ENCODE assay signal across 22 cellular contexts in the genomic region with DNA sequence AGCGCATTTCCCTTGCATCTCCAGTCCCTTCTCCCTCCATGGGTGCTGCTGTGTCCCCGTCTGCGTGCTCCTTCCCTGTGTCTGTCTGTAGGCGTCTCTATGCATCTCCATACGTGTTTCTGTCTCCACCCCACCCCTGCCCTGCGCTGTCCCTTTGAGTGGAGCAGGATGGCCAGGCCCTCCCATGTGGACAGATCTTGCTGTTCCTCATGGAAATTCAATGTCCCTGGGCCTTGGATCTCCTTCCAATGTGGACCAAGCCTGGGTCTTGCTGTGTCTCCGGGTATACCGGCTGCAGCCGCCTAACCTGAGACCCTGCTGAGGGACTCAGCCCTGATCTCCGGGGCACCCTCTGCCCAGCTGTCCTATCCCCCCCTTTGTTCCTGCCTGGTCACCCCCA.
DNase-seq lines count a peak whose midpoint lies in the region; ATAC-seq, FAIRE-seq and TF ChIP-seq lines count a peak whose summit lies in the region.
"Had no signal": no experiment of that assay in that cellular context is flagged by ENCODE, and none has a peak within 500 bp of the region (broad histone marks: within the 10 kb centered on the region; RNA-seq: fewer than 3 reads in every experiment).

No MANE protein-coding gene starts in this region.

- no peak overlapping the region for H2BK5ac ChIP-seq in H1 (ENCODE audit: low read depth, low read length)

- no peak overlapping the region for H4K8ac ChIP-seq in H1 (ENCODE audit: extremely low read depth, insufficient read depth, low read length)

- H3K23me2 ChIP-seq in H1 (ENCODE audit: low read depth, low read length): peaks cover 6% of the 10 kb centered on the region; the same call in 1 of the 2 replicates

- H2BK120ac ChIP-seq in H1 (replicated peaks; ENCODE audit: low read depth, low read length): no peak overlapping the region

- no peak overlapping the region for H3K9ac ChIP-seq in H1 (replicated peaks in 1 of 4; ENCODE audit: extremely low read depth in 1 of 4, low read depth in 3 of 4, low read length in 3 of 4)
- H3K9ac ChIP-seq in smooth muscle cell (ENCODE audit: low read depth): no peak overlapping the region

- POLR2A ChIA-PET in CD8-positive, alpha-beta T cell (lab: Charles Lee): no interaction called here
- POLR2A ChIA-PET in H1 (lab: Charles Lee; ENCODE audit: partially characterized antibody): no interaction called here

- DNase-seq in CD8-positive, alpha-beta T cell: no peak
- DNase-seq in H1 (ENCODE audit: low read depth in 1 of 2, low spot score in 2 of 2) (no peak), lower lobe of right lung (peak; percentile 24), osteoblast (ENCODE audit: insufficient read length, low spot score, missing footprints) (peak; percentile 82), GM13976 (ENCODE audit: low spot score) (no peak), HuH-7 (ENCODE audit: low spot score) (no peak), smooth muscle cell (lab: John Stamatoyannopoulos, UW; ENCODE audit: unreplicated experiment) (no peak)
- DNase-seq in stimulated activated naive CD8-positive, alpha-beta T cell treated with anti-CD3 and anti-CD28 coated beads, Interleukin-15, Interleukin-2, amounts not matched to agents 100 U/mL and 50 U/mL, for 24 hours: no peak
- DNase-seq: 8988T; C1 segment of cervical spinal cord; Caco-2; CD4-positive, alpha-beta memory T cell; DMS153; DND-41; HFFc6 had no signal

- H4K20me1 ChIP-seq in H1 (replicated peaks in 1 of 2; ENCODE audit: control insufficient read depth in 1 of 2, insufficient read depth in 2 of 2, low read length in 2 of 2) (peaks cover 0 to 4% of the 10 kb centered on the region in 2 experiments), osteoblast (ENCODE audit: insufficient read depth, low read length) (no peaks in the 10 kb centered on the region), smooth muscle cell (ENCODE audit: low read depth) (no peaks in the 10 kb centered on the region)

- no peak for TF ChIP-seq RAD21 in H1 (IDR thresholded peaks at IDR 0.05 in 1 of 2, conservative IDR thresholded peaks at IDR 0.05 in 1 of 2; ENCODE audit: low read depth in 2 of 2, low read length in 2 of 2)

- no peak overlapping the region for H4K5ac ChIP-seq in H1 (ENCODE audit: insufficient read length, low read depth, low read length)

- no peaks in the 10 kb centered on the region for H3K9me3 ChIP-seq in CD8-positive, alpha-beta T cell (ENCODE audit: low read length)
- H3K9me3 ChIP-seq in H1 (ENCODE audit: insufficient read depth in 2 of 2, low read depth in 1 of 2, low read length in 1 of 2): no peaks in the 10 kb centered on the region
- H3K9me3 ChIP-seq in lower lobe of right lung: no peaks in the 10 kb centered on the region
- H3K9me3 ChIP-seq in osteoblast (ENCODE audit: low read depth, low read length): no peaks in the 10 kb centered on the region
- H3K9me3 ChIP-seq in smooth muscle cell (replicated peaks; ENCODE audit: low read depth): no peaks in the 10 kb centered on the region
- H3K9me3 ChIP-seq: Caco-2, HAP-1 had no signal

- peak overlapping the region; percentile 43 for H3K27ac Mint-ChIP-seq in CD8-positive, alpha-beta T cell
- H3K27ac Mint-ChIP-seq: CD4-positive, alpha-beta memory T cell; GM23338; HFFc6 had no signal

- 0 out of 2 replicates have a peak overlapping the region, but pooled peaks have one; percentile 1 for H2BK20ac ChIP-seq in H1 (ENCODE audit: low read length)

- ATAC-seq in CD8-positive, alpha-beta T cell: no peak
- no peak for ATAC-seq in lower lobe of right lung
- no peak for ATAC-seq in stimulated activated naive CD8-positive, alpha-beta T cell treated with anti-CD3 and anti-CD28 coated beads, Interleukin-15, Interleukin-2, amounts not matched to agents 100 U/mL and 50 U/mL, for 24 hours
- ATAC-seq: A549, GM23338 had no signal

- no peaks in the 10 kb centered on the region for H3K79me1 ChIP-seq in H1 (ENCODE audit: low read depth, low read length)

- no peak overlapping the region for H3K4me2 ChIP-seq in H1 (ENCODE audit: insufficient read depth in 1 of 2, low read depth in 2 of 2, low read length in 2 of 2)
- no peak overlapping the region for H3K4me2 ChIP-seq in osteoblast (ENCODE audit: insufficient read depth, low read length)
- H3K4me2 ChIP-seq in smooth muscle cell: no peak overlapping the region
- H3K4me2 ChIP-seq: A549, GM23338 had no signal

- TF ChIP-seq POLR2A in H1 (IDR thresholded peaks at IDR 0.05; ENCODE audit: control extremely low read depth in 1 of 2, low read depth in 2 of 2, low read length in 2 of 2): no peak

- H3K4me3 Mint-ChIP-seq in CD8-positive, alpha-beta T cell: no peak overlapping the region
- H3K4me3 Mint-ChIP-seq: CD4-positive, alpha-beta memory T cell; GM23338; HFFc6 had no signal

- H3K79me2 ChIP-seq in H1 (ENCODE audit: control insufficient read depth in 1 of 2, insufficient read depth in 2 of 2, low read length in 2 of 2) (no peaks in the 10 kb centered on the region), osteoblast (ENCODE audit: insufficient read depth, low read length) (no peaks in the 10 kb centered on the region), smooth muscle cell (ENCODE audit: low read depth) (no peaks in the 10 kb centered on the region)

- in situ Hi-C loops in GM13976 (cut with MboI; ENCODE audit: low sequenced_read_pairs, unreplicated experiment): loop anchor here (25.0 kb wide), 1 partner anchor 394 kb away; no protein-coding TSS in a partner anchor

- no peak overlapping the region for H3K23ac ChIP-seq in H1 (ENCODE audit: insufficient read length)

- peaks cover 6% of the 10 kb centered on the region for H3K4me1 ChIP-seq in CD8-positive, alpha-beta T cell (ENCODE audit: insufficient read depth, low read length)
- H3K4me1 ChIP-seq in H1 (replicated peaks in 1 of 4; ENCODE audit: control insufficient read depth in 3 of 4, insufficient read depth in 4 of 4, low read length in 3 of 4) (peaks cover 0 to 6% (median 4%) of the 10 kb centered on the region in 4 experiments; a peak in 4 of 7 replicates), lower lobe of right lung (peaks cover 4% of the 10 kb centered on the region), osteoblast (ENCODE audit: insufficient read depth, low read length) (no peaks in the 10 kb centered on the region), smooth muscle cell (ENCODE audit: low read depth) (peaks cover 9% of the 10 kb centered on the region)
- H3K4me1 ChIP-seq: A549 had no signal

- intact Hi-C loops in CD8-positive, alpha-beta T cell (cut with DNase I, micrococcal nuclease): loop anchor here (2.0 to 10.0 kb wide), 2 partner anchors 401 to 1117 kb away; no protein-coding TSS in a partner anchor
- intact Hi-C loops in lower lobe of right lung (cut with DNase I): no loop called here

- no peak overlapping the region for H3K14ac ChIP-seq in H1 (ENCODE audit: insufficient read length)

- no peaks in the 10 kb centered on the region for H3K36me3 ChIP-seq in CD8-positive, alpha-beta T cell (ENCODE audit: insufficient read depth, low read length)
- H3K36me3 ChIP-seq in H1 (ENCODE audit: control insufficient read depth in 2 of 4, insufficient read depth in 4 of 4, low read length in 3 of 4): no peaks in the 10 kb centered on the region
- H3K36me3 ChIP-seq in lower lobe of right lung: no peaks in the 10 kb centered on the region
- no peaks in the 10 kb centered on the region for H3K36me3 ChIP-seq in osteoblast (ENCODE audit: insufficient read depth, low read length)
- no peaks in the 10 kb centered on the region for H3K36me3 ChIP-seq in smooth muscle cell (ENCODE audit: low read depth)
- H3K36me3 ChIP-seq: HAP-1 had no signal

- no peak for FAIRE-seq in H1 (lab: Jason Lieb, UNC)
- FAIRE-seq: A549, G401.6, GM12892, GM19239, H54 had no signal

- H3K27me3 ChIP-seq in CD8-positive, alpha-beta T cell (ENCODE audit: insufficient read depth, low read length): no peaks in the 10 kb centered on the region
- H3K27me3 ChIP-seq in H1 (replicated peaks in 1 of 4; ENCODE audit: control insufficient read depth in 3 of 4, extremely low read depth in 1 of 4, insufficient read depth in 3 of 4, low read length in 3 of 4) (peaks cover 0 to 14% (median 7%) of the 10 kb centered on the region in 4 experiments; a peak in 5 of 7 replicates), lower lobe of right lung (ENCODE audit: low read depth) (peaks cover 16% of the 10 kb centered on the region), osteoblast (ENCODE audit: insufficient read depth, low read length) (no peaks in the 10 kb centered on the region), smooth muscle cell (ENCODE audit: low read depth) (no peaks in the 10 kb centered on the region)

- no peak overlapping the region for H4K91ac ChIP-seq in H1 (replicated peaks; ENCODE audit: insufficient read length, low read length)

- peaks cover 16% of the 10 kb centered on the region for H3K4me1 Mint-ChIP-seq in CD8-positive, alpha-beta T cell (ENCODE audit: low read depth)

- no peak overlapping the region for H3K56ac ChIP-seq in H1 (replicated peaks; ENCODE audit: insufficient read length, low read depth, low read length)

- no peak for TF ChIP-seq EP300 in H1 (IDR thresholded peaks at IDR 0.05; ENCODE audit: borderline replicate concordance in 1 of 2, low read depth in 2 of 2, low read length in 2 of 2)

- no peak overlapping the region for H3K18ac ChIP-seq in H1 (ENCODE audit: extremely low read depth, low read length)

- peaks cover 19% of the 10 kb centered on the region for H3K27me3 Mint-ChIP-seq in CD8-positive, alpha-beta T cell (ENCODE audit: low read depth)

- H2AK5ac ChIP-seq in H1 (ENCODE audit: low read depth, low read length): no peak overlapping the region

- no peak overlapping the region for H3K4me3 ChIP-seq in CD8-positive, alpha-beta T cell (ENCODE audit: low read depth, low read length)
- H3K4me3 ChIP-seq in H1 (ENCODE audit: extremely low read depth in 1 of 4, insufficient read depth in 2 of 4, low read depth in 3 of 4, low read length in 4 of 4): no peak overlapping the region
- H3K4me3 ChIP-seq in lower lobe of right lung: no peak overlapping the region
- H3K4me3 ChIP-seq in osteoblast (ENCODE audit: insufficient read depth, low read length): no peak overlapping the region
- H3K4me3 ChIP-seq in smooth muscle cell: no peak overlapping the region
- H3K4me3 ChIP-seq: A549, GM23338, HAP-1 had no signal

- 91% methylated on average over 9 of the region's 10 CpGs; no CpG with 5 or more reads in 1 of the 2 experiments for WGBS in H1 (ENCODE audit: extremely low coverage in 1 of 2, insufficient coverage in 1 of 2, insufficient read length in 1 of 2, insufficient replicate concordance in 2 of 2, low coverage in 1 of 2, low lambda C conversion rate in 2 of 2, missing lambda C conversion rate in 1 of 2), 2 experiments
- 94% methylated on average over 10 of the region's 10 CpGs for WGBS in smooth muscle cell (ENCODE audit: low lambda C conversion rate)

- H3K27ac ChIP-seq in CD8-positive, alpha-beta T cell (ENCODE audit: low read depth, low read length): no peak overlapping the region
- H3K27ac ChIP-seq in H1 (ENCODE audit: low read depth, low read length): no peak overlapping the region
- no peak overlapping the region for H3K27ac ChIP-seq in lower lobe of right lung
- H3K27ac ChIP-seq in osteoblast (ENCODE audit: low read depth, low read length): no peak overlapping the region
- no peak overlapping the region for H3K27ac ChIP-seq in smooth muscle cell (ENCODE audit: low read depth)
- H3K27ac ChIP-seq: A549 had no signal

- CTCF ChIA-PET in CD8-positive, alpha-beta T cell (lab: Charles Lee): no interaction called here
- CTCF ChIA-PET in H1 (lab: Charles Lee; ENCODE audit: partially characterized antibody): interaction anchor here (1.1 to 5.1 kb wide), 4 partner anchors 8 to 254 kb away, joined by 5 to 150 read pairs (median 50); partner anchors contain the start of gene SPO11

- no peaks in the 10 kb centered on the region for H3K9me3 Mint-ChIP-seq in CD8-positive, alpha-beta T cell
- H3K9me3 Mint-ChIP-seq: GM23338, HFFc6 had no signal

- 0 out of 2 replicates have a peak overlapping the region, but pooled peaks have one; percentile 31 for H2BK15ac ChIP-seq in H1 (ENCODE audit: low read length)

- no peak overlapping the region for H3K4ac ChIP-seq in H1 (replicated peaks; ENCODE audit: insufficient read length, low read depth, low read length)

- H2AFZ ChIP-seq in H1 (ENCODE audit: low read length): no peak overlapping the region
- H2AFZ ChIP-seq in osteoblast (ENCODE audit: low read length): no peak overlapping the region
- no peak overlapping the region for H2AFZ ChIP-seq in smooth muscle cell (ENCODE audit: low read depth)
- H2AFZ ChIP-seq: GM23338 had no signal

- 0 out of 2 replicates have a peak overlapping the region, but pooled peaks have one; percentile 9 for H2BK12ac ChIP-seq in H1 (ENCODE audit: low read depth, low read length)

- no peaks in the 10 kb centered on the region for H3F3A ChIP-seq in smooth muscle cell (ENCODE audit: low read depth)

- H3K36me3 Mint-ChIP-seq in CD8-positive, alpha-beta T cell: no peaks in the 10 kb centered on the region
- H3K36me3 Mint-ChIP-seq: CD4-positive, alpha-beta memory T cell had no signal

- TF ChIP-seq CTCF in CD8-positive, alpha-beta T cell (IDR thresholded peaks at IDR 0.05): no peak
- no peak for TF ChIP-seq CTCF in H1 (IDR thresholded peaks at IDR 0.05; ENCODE audit: control extremely low read depth in 1 of 3, insufficient read depth in 1 of 3, low read depth in 1 of 3, low read length in 3 of 3)
- TF ChIP-seq CTCF in lower lobe of right lung (IDR thresholded peaks at IDR 0.05): no peak
- no peak for TF ChIP-seq CTCF in osteoblast (IDR thresholded peaks at IDR 0.05; ENCODE audit: extremely low read depth, low read depth, low read length)
- TF ChIP-seq CTCF in GM13976 (IDR thresholded peaks at IDR 0.05; ENCODE audit: borderline replicate concordance, control extremely low read depth, extremely low read depth, insufficient read depth, missing control alignments): no peak
- no peak for TF ChIP-seq CTCF in smooth muscle cell (IDR thresholded peaks at IDR 0.05; ENCODE audit: borderline replicate concordance, insufficient read depth, poor library complexity, severe bottlenecking)

Comparison
In these comparisons a context has a peak if more than half of its experiments do, and no peak if none do; other contexts are left out.
1. DNase-seq: peak in lower lobe of right lung (single experiment) and osteoblast (single experiment); none in CD8-positive, alpha-beta T cell (0 of 7), H1 (0 of 2), GM13976 (single experiment), HuH-7 (single experiment), stimulated activated naive CD8-positive, alpha-beta T cell treated with anti-CD3 and anti-CD28 coated beads, Interleukin-15, Interleukin-2, amounts not matched to agents 100 U/mL and 50 U/mL, for 24 hours (single experiment) and smooth muscle cell (single experiment).